8 cellular contexts compared by ENCODE assay signal in the genomic region with DNA sequence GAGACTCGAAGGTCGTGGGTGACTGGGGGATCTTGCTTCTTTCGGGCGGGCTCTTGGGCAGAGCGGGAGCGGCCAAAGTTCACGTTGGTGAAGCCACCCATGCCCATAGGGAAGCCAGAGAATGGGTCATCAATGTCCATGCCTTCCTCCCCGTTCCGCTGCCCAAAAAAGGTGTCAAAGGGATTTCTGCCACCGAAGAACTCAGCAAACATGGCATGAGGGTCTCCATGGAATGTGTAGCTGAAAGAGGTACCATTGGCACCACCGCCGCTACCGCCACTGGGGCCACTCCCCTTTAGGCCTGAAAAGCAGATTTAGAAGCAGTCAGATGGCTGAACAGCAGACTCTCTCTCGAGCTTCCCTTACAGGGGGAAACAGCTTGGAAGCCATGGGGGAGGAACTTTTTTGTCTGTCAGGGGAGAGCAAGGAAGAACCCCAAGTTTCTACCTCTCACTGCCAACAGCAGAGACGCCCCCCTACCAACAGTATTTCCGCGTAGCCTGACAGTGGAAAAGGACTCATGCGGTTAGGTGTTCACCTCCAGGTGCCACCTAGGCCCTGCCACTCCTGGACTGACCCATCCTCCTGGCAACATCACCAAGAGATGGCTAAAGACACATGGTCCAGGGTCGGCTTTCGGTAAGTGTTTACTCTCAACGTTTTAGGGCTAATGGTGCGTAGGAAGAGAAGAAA. TPM values are rescaled to one million over a fixed set of nuclear protein-coding genes. Genes with fewer than 3 reads are reported as not detected.
DNase-seq lines count a peak whose midpoint lies in the region; ATAC-seq and TF ChIP-seq lines count a peak whose summit lies in the region.

No MANE protein-coding gene starts in this region.

- peaks cover 28% of the 10 kb centered on the region for H3K36me3 Mint-ChIP-seq in T-helper 1 cell treated with Interleukin-12 subunit alpha and Interleukin-12 subunit beta and Interleukin-4 antibody, amounts not matched to agents 30 μg/mL and 1 μg/mL, for 36 hours (ENCODE audit: low read depth)
- H3K36me3 Mint-ChIP-seq in activated B cell treated with CpG ODN at 0.5 μM for 24 hours (ENCODE audit: low read depth) = peaks cover 44% of the 10 kb centered on the region

- no peak for DNase-seq in T-helper 1 cell
- no peak for DNase-seq in activated B cell treated with CpG ODN at 0.5 μM for 24 hours
- no peak for DNase-seq in right cardiac atrium
- no peak for DNase-seq in spleen
- DNase-seq in NCI-H446 treated with DMSO at 0.1 percent for 48 hours (lab: John Stamatoyannopoulos, UW) = no peak
- no peak for DNase-seq in HuH-7.5 (ENCODE audit: low spot score)

- H3K27me3 Mint-ChIP-seq in T-helper 1 cell treated with Interleukin-12 subunit alpha and Interleukin-12 subunit beta and Interleukin-4 antibody, amounts not matched to agents 30 μg/mL and 1 μg/mL, for 36 hours (ENCODE audit: low read depth) = no peaks in the 10 kb centered on the region
- H3K27me3 Mint-ChIP-seq in activated B cell treated with CpG ODN at 0.5 μM for 24 hours = no peaks in the 10 kb centered on the region

- H3K27me3 ChIP-seq in right cardiac atrium (ENCODE audit: control insufficient read depth, insufficient read depth) (no peaks in the 10 kb centered on the region), spleen (replicated peaks in 1 of 7) (no peaks in the 10 kb centered on the region)

- no peaks in the 10 kb centered on the region for H3K9me3 Mint-ChIP-seq in T-helper 1 cell treated with Interleukin-12 subunit alpha and Interleukin-12 subunit beta and Interleukin-4 antibody, amounts not matched to agents 30 μg/mL and 1 μg/mL, for 36 hours
- H3K9me3 Mint-ChIP-seq in activated B cell treated with CpG ODN at 0.5 μM for 24 hours = no peaks in the 10 kb centered on the region

- CTCF ChIA-PET in activated B cell treated with CpG ODN at 0.5 μM for 24 hours (lab: Charles Lee) = interaction anchor here (0.6 to 1.5 kb wide), 3 partner anchors 10 to 135 kb away, joined by 3 read pairs; a partner anchor contains a TSS

- intact Hi-C loops in activated B cell treated with CpG ODN at 0.5 μM for 24 hours (cut with micrococcal nuclease) (no loop called here), right cardiac atrium (cut with DNase I) (no loop called here), spleen (cut with DNase I; ENCODE audit: low total_unique reads) (no loop called here)

- POLR2A ChIA-PET in activated B cell treated with CpG ODN at 0.5 μM for 24 hours (lab: Charles Lee) = interaction anchor here (0.5 to 3.3 kb wide), 9 partner anchors 13 to 437 kb away, joined by 3 to 31 read pairs (median 9); a partner anchor contains a TSS

- peak overlapping the region; percentile 56 for H3K27ac ChIP-seq in right cardiac atrium (ENCODE audit: low read length)
- H3K27ac ChIP-seq in spleen = peak overlapping the region; percentile 96 to 100 (median 99)

- TF ChIP-seq POLR2A in spleen (IDR thresholded peaks at IDR 0.05) = no peak

- peak overlapping the region; percentile 88 for H3K4me3 ChIP-seq in right cardiac atrium (ENCODE audit: low read length)
- peak overlapping the region; percentile 65 to 94 (median 86) for H3K4me3 ChIP-seq in spleen

- ATAC-seq in activated B cell treated with CpG ODN at 0.5 μM for 24 hours (ENCODE audit: low read depth) = no peak
- no peak for ATAC-seq in right cardiac atrium
- no peak for ATAC-seq in GM18520 (IDR thresholded peaks at IDR 0.05; ENCODE audit: unreplicated experiment)

- H3K9me3 ChIP-seq in right cardiac atrium (ENCODE audit: control insufficient read depth, low read length) = no peaks in the 10 kb centered on the region
- H3K9me3 ChIP-seq in spleen = no peaks in the 10 kb centered on the region

- peaks cover 5% of the 10 kb centered on the region for H3K4me1 ChIP-seq in right cardiac atrium (ENCODE audit: control insufficient read depth, insufficient read depth, low read length)
- peaks cover 44 to 80% (median 62%) of the 10 kb centered on the region in 6 donors for H3K4me1 ChIP-seq in spleen

- TF ChIP-seq CTCF in activated B cell treated with CpG ODN at 0.5 μM for 24 hours (IDR thresholded peaks at IDR 0.05) (no peak), spleen (IDR thresholded peaks at IDR 0.05 in 8 of 11, conservative IDR thresholded peaks at IDR 0.05 in 3 of 11) (no peak)

- H3K36me3 ChIP-seq in spleen = peaks cover 0 to 41% (median 29%) of the 10 kb centered on the region in 6 donors

- peaks cover 39% of the 10 kb centered on the region for H3K4me1 Mint-ChIP-seq in T-helper 1 cell treated with Interleukin-12 subunit alpha and Interleukin-12 subunit beta and Interleukin-4 antibody, amounts not matched to agents 30 μg/mL and 1 μg/mL, for 36 hours (ENCODE audit: low read depth)
- H3K4me1 Mint-ChIP-seq in activated B cell treated with CpG ODN at 0.5 μM for 24 hours = peaks cover 54% of the 10 kb centered on the region

- peak overlapping the region; percentile 78 for H3K27ac Mint-ChIP-seq in T-helper 1 cell treated with Interleukin-12 subunit alpha and Interleukin-12 subunit beta and Interleukin-4 antibody, amounts not matched to agents 30 μg/mL and 1 μg/mL, for 36 hours
- H3K27ac Mint-ChIP-seq in activated B cell treated with CpG ODN at 0.5 μM for 24 hours = peak overlapping the region; percentile 74

- peak overlapping the region; percentile 93 for H3K4me3 Mint-ChIP-seq in T-helper 1 cell treated with Interleukin-12 subunit alpha and Interleukin-12 subunit beta and Interleukin-4 antibody, amounts not matched to agents 30 μg/mL and 1 μg/mL, for 36 hours
- peak overlapping the region; percentile 89 for H3K4me3 Mint-ChIP-seq in activated B cell treated with CpG ODN at 0.5 μM for 24 hours

- 29% methylated on average over 22 of the region's 22 CpGs for WGBS in right cardiac atrium
- WGBS in spleen, 5 donors = 33 to 41% (median 40%) methylated on average over 22 of the region's 22 CpGs

RNA-seq across cellular contexts. Expression of a gene that starts 1.3 kb away (rescaled TPM):
- total RNA-seq in activated B cell treated with CpG ODN at 0.5 μM for 24 hours (56.1 and 58.7 TPM in 2 replicates), right cardiac atrium (10 to 100 TPM; 46.7 to 69.5 (median 61.4) TPM), spleen (100 to 1,000 TPM in 1 of 7 donors, 10 to 100 TPM in 6; 33.9 to 157 (median 43.0) TPM)
- polyA plus RNA-seq in right cardiac atrium (50.6 TPM), spleen (10 to 100 TPM; 12.6 to 29.4 (median 19.7) TPM)

RNA-seq across cellular contexts. Expression of a gene that starts 12.5 kb away (rescaled TPM):
- total RNA-seq in activated B cell treated with CpG ODN at 0.5 μM for 24 hours (55.3 and 58.6 TPM in 2 replicates), right cardiac atrium (100 to 1,000 TPM in 1 of 4 donors, 10 to 100 TPM in 3; 92.3 to 116 (median 96.8) TPM), spleen (10 to 100 TPM; 51.6 to 92.2 (median 60.9) TPM)
- polyA plus RNA-seq in right cardiac atrium (102 TPM), spleen (10 to 100 TPM; 75.8 to 89.0 (median 76.6) TPM)

RNA-seq across cellular contexts. Expression of a gene that starts 21.0 kb away (rescaled TPM):
- 13.9 and 15.3 TPM in 2 replicates for total RNA-seq in activated B cell treated with CpG ODN at 0.5 μM for 24 hours
- total RNA-seq in right cardiac atrium = 10 to 100 TPM; 47.0 to 57.3 (median 49.3) TPM
- polyA plus RNA-seq in right cardiac atrium = 52.6 TPM
- total RNA-seq in spleen = 10 to 100 TPM; 17.1 to 40.4 (median 21.7) TPM
- polyA plus RNA-seq in spleen = 10 to 100 TPM; 30.0 to 58.1 (median 31.3) TPM

RNA-seq across cellular contexts. Expression of a gene that starts 41.7 kb away (rescaled TPM):
- total RNA-seq in activated B cell treated with CpG ODN at 0.5 μM for 24 hours (not detected in 2 replicates), right cardiac atrium (under 1 TPM in 1 of 4 donors, not detected in 3; 0.33 TPM), spleen (10 to 100 TPM in 5 of 7 donors, 1 to 10 TPM in 2; 4.6 to 26.8 (median 12.4) TPM)
- polyA plus RNA-seq in right cardiac atrium (not detected), spleen (1 to 10 TPM; 1.8 to 2.8 (median 2.2) TPM)

RNA-seq across cellular contexts. Expression of a gene that starts 55.0 kb away (rescaled TPM):
- total RNA-seq in activated B cell treated with CpG ODN at 0.5 μM for 24 hours (108 and 129 TPM in 2 replicates), right cardiac atrium (100 to 1,000 TPM; 352 to 481 (median 400) TPM), spleen (100 to 1,000 TPM in 3 of 7 donors, 10 to 100 TPM in 4; 77.2 to 185 (median 92.3) TPM)
- polyA plus RNA-seq in right cardiac atrium (1,159 TPM), spleen (100 to 1,000 TPM; 283 to 374 (median 336) TPM)
